In the genomic region with DNA sequence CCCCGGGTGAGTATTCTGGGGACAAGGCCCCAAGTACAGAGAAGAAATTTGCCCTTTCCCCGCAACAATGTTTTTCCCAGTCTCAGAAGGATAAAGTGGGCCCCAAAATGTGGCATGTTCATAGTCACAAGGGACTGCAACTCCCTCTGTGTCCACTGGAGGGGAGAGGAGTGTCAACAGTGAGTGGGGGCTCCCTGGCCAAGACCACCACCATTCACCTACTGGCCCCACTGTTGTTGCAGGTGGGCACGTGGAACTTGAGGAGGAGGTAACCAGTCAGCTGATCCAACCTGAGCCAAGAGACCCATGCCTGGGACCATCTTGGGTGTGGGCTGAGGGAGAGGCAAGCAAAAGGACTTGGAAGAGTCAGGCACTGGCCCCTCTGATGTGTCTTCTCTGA, we compare ENCODE assay signal across 8 cellular contexts. TPM values are rescaled to one million over a fixed set of nuclear protein-coding genes. Genes with fewer than 3 reads are reported as not detected.
DNase-seq lines count a peak whose midpoint lies in the region; ATAC-seq and TF ChIP-seq lines count a peak whose summit lies in the region.

No MANE protein-coding gene starts in this region.

- H3K9me3 ChIP-seq in ascending aorta (no peaks in the 10 kb centered on the region), hepatocyte (ENCODE audit: low read depth) (no peaks in the 10 kb centered on the region), gastrocnemius medialis (no peaks in the 10 kb centered on the region)

- H4K20me1 ChIP-seq in hepatocyte (ENCODE audit: insufficient read depth, poor library complexity, severe bottlenecking): no peaks in the 10 kb centered on the region

- TF ChIP-seq CTCF in AG09319 (IDR thresholded peaks at IDR 0.05; ENCODE audit: low read depth, low read length): peak; percentile 58
- TF ChIP-seq CTCF in GM12872 (IDR thresholded peaks at IDR 0.05; ENCODE audit: insufficient read depth, low read depth, low read length): peak; percentile 92
- peak; percentile 56 to 61 (median 59) for TF ChIP-seq CTCF in ascending aorta (IDR thresholded peaks at IDR 0.05)
- TF ChIP-seq CTCF in hepatocyte (IDR thresholded peaks at IDR 0.05; ENCODE audit: poor library complexity): peak; percentile 57
- TF ChIP-seq CTCF in gastrocnemius medialis (IDR thresholded peaks at IDR 0.05 in 4 of 5, conservative IDR thresholded peaks at IDR 0.05 in 1 of 5): peak; percentile 30 to 57 (median 36)

- H3K4me2 ChIP-seq in hepatocyte: peak overlapping the region; percentile 95

- peak overlapping the region in 1 of 2 donors; percentile 65 for H3K4me3 ChIP-seq in ascending aorta
- H3K4me3 ChIP-seq in hepatocyte: no peak overlapping the region
- peak overlapping the region; percentile 51 to 65 (median 58) for H3K4me3 ChIP-seq in gastrocnemius medialis

- WGBS in hepatocyte (ENCODE audit: low lambda C conversion rate, missing lambda C conversion rate): 53% methylated on average over 3 of the region's 3 CpGs

- no peaks in the 10 kb centered on the region for H3K79me2 ChIP-seq in hepatocyte

- DNase-seq in AG09319 (ENCODE audit: extremely low read depth, low read depth) (no peak), NCI-H460 (ENCODE audit: extremely low read depth, low read depth) (peak; percentile 50), ascending aorta (ENCODE audit: low spot score in 2 of 2) (no peak), hepatocyte (ENCODE audit: low spot score) (peak; percentile 61), gastrocnemius medialis (no peak), mesenteric fat pad (ENCODE audit: low spot score) (no peak)

- H3K36me3 ChIP-seq in ascending aorta (peaks cover 21 to 51% of the 10 kb centered on the region in 2 donors), hepatocyte (replicated peaks; ENCODE audit: insufficient read depth, low read depth) (no peaks in the 10 kb centered on the region), gastrocnemius medialis (peaks cover 0 to 53% of the 10 kb centered on the region in 2 donors)

- TF ChIP-seq POLR2A in gastrocnemius medialis (IDR thresholded peaks at IDR 0.05): no peak

- H3K27me3 ChIP-seq in ascending aorta: no peaks in the 10 kb centered on the region
- no peaks in the 10 kb centered on the region for H3K27me3 ChIP-seq in hepatocyte
- no peaks in the 10 kb centered on the region for H3K27me3 ChIP-seq in gastrocnemius medialis

- intact Hi-C loops in ascending aorta (cut with DNase I): loop anchor here (2.0 kb wide), 1 partner anchor 65 kb away; a partner anchor contains a TSS
- intact Hi-C loops in gastrocnemius medialis (cut with DNase I; ENCODE audit: low total_unique reads): no loop called here

- H3K9me2 ChIP-seq in hepatocyte (replicated peaks; ENCODE audit: insufficient read depth): no peaks in the 10 kb centered on the region

- ATAC-seq in gastrocnemius medialis: peak; percentile 20 to 55
- ATAC-seq in HG02852 (IDR thresholded peaks at IDR 0.05; ENCODE audit: unreplicated experiment): no peak

- in situ Hi-C loops in gastrocnemius medialis (cut with MboI; ENCODE audit: low sequenced_read_pairs in 4 of 4): loop anchor here in 2 of 4 donors (5.0 to 10.0 kb wide), 2 partner anchors 166 to 169 kb away; no protein-coding TSS in a partner anchor

- H3K4me1 ChIP-seq in ascending aorta: peaks cover 0 to 21% of the 10 kb centered on the region in 2 donors
- H3K4me1 ChIP-seq in hepatocyte (ENCODE audit: insufficient read depth): peaks cover 5% of the 10 kb centered on the region
- peaks cover 6 to 14% of the 10 kb centered on the region in 2 donors for H3K4me1 ChIP-seq in gastrocnemius medialis

- H2AFZ ChIP-seq in hepatocyte: peak overlapping the region; percentile 90

- peak overlapping the region; percentile 73 to 78 for H3K27ac ChIP-seq in ascending aorta
- peak overlapping the region; percentile 60 for H3K27ac ChIP-seq in hepatocyte
- H3K27ac ChIP-seq in gastrocnemius medialis: peak overlapping the region; percentile 69 to 81 (median 77)

RNA-seq across cellular contexts. Expression of a gene that starts 0.8 kb away (rescaled TPM):
- 9.3 and 10.7 TPM in 2 replicates for total RNA-seq in NCI-H460 (2014; rRNA removed; shearing (Covaris generic))
- 11.1 and 11.9 TPM in 2 replicates for polyA plus RNA-seq in NCI-H460 (2014; cell fraction: nucleus; rRNA removed)
- not detected for total RNA-seq in ascending aorta
- 4.9 and 5.2 TPM in 2 replicates for total RNA-seq in hepatocyte
- polyA plus RNA-seq in hepatocyte: 1.3 and 2.7 TPM in 2 replicates
- 1 to 10 TPM in 1 of 4 donors, under 1 TPM in 2, not detected in 1; 0.46 to 2.2 (median 0.51) TPM for total RNA-seq in gastrocnemius medialis
- 2.9 TPM for total RNA-seq in mesenteric fat pad

RNA-seq across cellular contexts. Expression of a gene that starts 12.7 kb away (rescaled TPM):
- total RNA-seq in NCI-H460 (2014; rRNA removed; shearing (Covaris generic)): 18.6 and 19.9 TPM in 2 replicates
- polyA plus RNA-seq in NCI-H460 (2014; cell fraction: nucleus; rRNA removed): 16.9 and 27.3 TPM in 2 replicates
- total RNA-seq in ascending aorta (44.4 TPM), hepatocyte (18.0 and 18.1 TPM in 2 replicates), gastrocnemius medialis (10 to 100 TPM; 26.2 to 40.0 (median 35.7) TPM), mesenteric fat pad (23.3 TPM)
- polyA plus RNA-seq in hepatocyte: 51.2 and 60.7 TPM in 2 replicates

RNA-seq across cellular contexts. Expression of a gene that starts 22.2 kb away (rescaled TPM):
- total RNA-seq in NCI-H460 (2014; rRNA removed; shearing (Covaris generic)): 44.1 and 45.7 TPM in 2 replicates
- 24.2 and 30.3 TPM in 2 replicates for polyA plus RNA-seq in NCI-H460 (2014; cell fraction: nucleus; rRNA removed)
- 18.9 TPM for total RNA-seq in ascending aorta
- total RNA-seq in hepatocyte: 19.6 and 29.2 TPM in 2 replicates
- polyA plus RNA-seq in hepatocyte: 20.6 and 20.9 TPM in 2 replicates
- total RNA-seq in gastrocnemius medialis: 10 to 100 TPM; 23.0 to 27.8 (median 26.4) TPM
- total RNA-seq in mesenteric fat pad: 26.6 TPM

RNA-seq across cellular contexts. Expression of a gene that starts 22.3 kb away (rescaled TPM):
- total RNA-seq in NCI-H460 (2014; rRNA removed; shearing (Covaris generic)): 11.3 and 13.5 TPM in 2 replicates
- 12.6 and 15.5 TPM in 2 replicates for polyA plus RNA-seq in NCI-H460 (2014; cell fraction: nucleus; rRNA removed)
- total RNA-seq in ascending aorta (16.5 TPM), hepatocyte (10.3 and 13.7 TPM in 2 replicates), gastrocnemius medialis (10 to 100 TPM; 16.1 to 65.4 (median 37.3) TPM), mesenteric fat pad (15.1 TPM)
- 8.6 and 8.7 TPM in 2 replicates for polyA plus RNA-seq in hepatocyte

RNA-seq across cellular contexts. Expression of a gene that starts 39.5 kb away (rescaled TPM):
- total RNA-seq in NCI-H460 (2014; rRNA removed; shearing (Covaris generic)): not detected in 2 replicates
- not detected in 2 replicates for polyA plus RNA-seq in NCI-H460 (2014; cell fraction: nucleus; rRNA removed)
- total RNA-seq in ascending aorta: 19.9 TPM
- 0.43 and 0.76 TPM in 2 replicates for total RNA-seq in hepatocyte
- 2.2 and 2.4 TPM in 2 replicates for polyA plus RNA-seq in hepatocyte
- total RNA-seq in gastrocnemius medialis: 10 to 100 TPM in 2 of 4 donors, 1 to 10 TPM in 2; 8.0 to 19.5 (median 10.7) TPM
- 4.3 TPM for total RNA-seq in mesenteric fat pad

Comparison
In these comparisons a context has a peak if more than half of its experiments do, and no peak if none do; other contexts are left out.
1. DNase-seq: peak in NCI-H460 (single experiment) and hepatocyte (single experiment); none in AG09319 (single experiment), ascending aorta (0 of 2), gastrocnemius medialis (0 of 2) and mesenteric fat pad (single experiment).
2. CTCF ChIP-seq: peak in every context shown above with its lines; median percentile 92 in GM12872; 59 in ascending aorta; 58 in AG09319; 57 in hepatocyte; 36 in gastrocnemius medialis.
3. Peak in every context shown above with its lines, with median percentiles within 50 percentile points of each other: H3K27ac ChIP-seq.